Comparison of ENCODE assay signal across 8 cellular contexts in the genomic region with DNA sequence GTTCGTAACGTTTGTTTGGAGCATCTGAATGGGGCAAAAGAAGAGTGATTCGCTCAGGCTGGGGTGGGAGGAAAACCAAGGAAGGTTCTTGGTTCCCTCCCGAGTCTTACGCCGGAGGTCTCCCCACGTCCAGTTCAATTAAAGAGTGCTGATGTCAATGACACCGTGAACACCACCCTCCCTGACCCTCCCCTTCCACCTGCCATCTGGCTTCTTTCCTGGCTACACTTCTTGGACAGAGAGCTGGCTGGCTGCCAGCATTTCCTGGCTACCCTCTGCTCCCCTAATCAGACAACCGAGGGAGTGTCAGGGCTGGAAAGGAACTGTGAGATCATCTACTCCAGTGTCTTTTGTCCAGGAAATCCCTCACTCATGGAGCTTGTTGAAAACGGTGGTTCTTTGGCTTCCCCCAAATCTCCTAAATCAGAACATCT. TPM values are rescaled to one million over a fixed set of nuclear protein-coding genes. Genes with fewer than 3 reads are reported as not detected.
A peak's percentile ranks its signal among the peaks of the same experiment; 100 is the strongest.
DNase-seq lines count a peak whose midpoint lies in the region; ATAC-seq and TF ChIP-seq lines count a peak whose summit lies in the region.

No MANE protein-coding gene starts in this region.

- H3K27me3 Mint-ChIP-seq in nephron (ENCODE audit: low read depth), result peaks cover 23% of the 10 kb centered on the region
- peaks cover 5% of the 10 kb centered on the region for H3K27me3 Mint-ChIP-seq in activated T-helper 1 cell treated with anti-CD3 and anti-CD28 coated beads, Interleukin-12 subunit alpha, Interleukin-12 subunit beta, Interleukin-2, Interleukin-4 antibody, amounts not matched to agents 30 ng/mL and 10 ng/mL and 1 ng/mL, durations not matched to agents 14 hours and 24 hours and 36 hours (ENCODE audit: insufficient read depth)

- peak overlapping the region; percentile 55 to 80 (median 77) for H3K4me3 Mint-ChIP-seq in nephron
- no peak overlapping the region for H3K4me3 Mint-ChIP-seq in activated T-helper 1 cell treated with anti-CD3 and anti-CD28 coated beads, Interleukin-12 subunit alpha, Interleukin-12 subunit beta, Interleukin-2, Interleukin-4 antibody, amounts not matched to agents 30 ng/mL and 10 ng/mL and 1 ng/mL, durations not matched to agents 14 hours and 24 hours and 36 hours

- no peaks in the 10 kb centered on the region for H3K9me3 ChIP-seq in duodenal mucosa (ENCODE audit: control insufficient read depth in 1 of 2, low read length in 2 of 2)

- peaks cover 10% of the 10 kb centered on the region for H3K4me1 Mint-ChIP-seq in nephron
- H3K4me1 Mint-ChIP-seq in activated T-helper 1 cell treated with anti-CD3 and anti-CD28 coated beads, Interleukin-12 subunit alpha, Interleukin-12 subunit beta, Interleukin-2, Interleukin-4 antibody, amounts not matched to agents 30 ng/mL and 10 ng/mL and 1 ng/mL, durations not matched to agents 14 hours and 24 hours and 36 hours (ENCODE audit: low read depth), result no peaks in the 10 kb centered on the region

- DNase-seq in COR-L47 (lab: John Stamatoyannopoulos, UW) (peak; percentile 63), NCI-H2171 (lab: John Stamatoyannopoulos, UW) (peak; percentile 62), SW 1271 (lab: John Stamatoyannopoulos, UW) (no peak)
- DNase-seq in activated CD4-positive, alpha-beta T cell treated with anti-CD3 and anti-CD28 coated beads, Interleukin-2, amount 50 U/mL, for 4 hours, result no peak
- no peak for DNase-seq in activated T-helper 1 cell treated with anti-CD3 and anti-CD28 coated beads, Interleukin-12 subunit alpha, Interleukin-12 subunit beta, Interleukin-2, Interleukin-4 antibody, amounts not matched to agents 30 ng/mL and 10 ng/mL and 1 ng/mL, durations not matched to agents 14 hours and 24 hours and 36 hours (ENCODE audit: low spot score)

- H3K27ac ChIP-seq in duodenal mucosa (ENCODE audit: low read depth, low read length), result no peak overlapping the region

- H3K9ac ChIP-seq in duodenal mucosa (ENCODE audit: low read depth in 1 of 2, low read length in 2 of 2), result no peak overlapping the region

- H3K27me3 ChIP-seq in duodenal mucosa (ENCODE audit: control insufficient read depth in 1 of 2, insufficient read depth in 2 of 2, low read length in 2 of 2), result no peaks in the 10 kb centered on the region

- H3K9me3 Mint-ChIP-seq in nephron, result peaks cover 3% of the 10 kb centered on the region
- H3K9me3 Mint-ChIP-seq in activated T-helper 1 cell treated with anti-CD3 and anti-CD28 coated beads, Interleukin-12 subunit alpha, Interleukin-12 subunit beta, Interleukin-2, Interleukin-4 antibody, amounts not matched to agents 30 ng/mL and 10 ng/mL and 1 ng/mL, durations not matched to agents 14 hours and 24 hours and 36 hours, result no peaks in the 10 kb centered on the region

- peaks cover 7 to 8% of the 10 kb centered on the region in 2 donors for H3K4me1 ChIP-seq in duodenal mucosa (ENCODE audit: control insufficient read depth in 1 of 2, insufficient read depth in 2 of 2, low read length in 2 of 2)

- peak overlapping the region; percentile 53 to 58 for H3K4me3 ChIP-seq in duodenal mucosa (ENCODE audit: low read depth in 1 of 2, low read length in 2 of 2)

- no peaks in the 10 kb centered on the region for H3K36me3 Mint-ChIP-seq in nephron (ENCODE audit: low read depth)
- H3K36me3 Mint-ChIP-seq in activated T-helper 1 cell treated with anti-CD3 and anti-CD28 coated beads, Interleukin-12 subunit alpha, Interleukin-12 subunit beta, Interleukin-2, Interleukin-4 antibody, amounts not matched to agents 30 ng/mL and 10 ng/mL and 1 ng/mL, durations not matched to agents 14 hours and 24 hours and 36 hours (ENCODE audit: low read depth), result no peaks in the 10 kb centered on the region

- TF ChIP-seq CTCF in nephron (IDR thresholded peaks at IDR 0.05; ENCODE audit: unreplicated experiment in 3 of 3), result peak in 1 of 3 experiments; percentile 21

- no peaks in the 10 kb centered on the region for H3K36me3 ChIP-seq in duodenal mucosa (ENCODE audit: control insufficient read depth in 1 of 2, insufficient read depth in 2 of 2, low read length in 2 of 2)

- H3K27ac Mint-ChIP-seq in nephron, result peak overlapping the region; percentile 25 to 50 (median 47)
- no peak overlapping the region for H3K27ac Mint-ChIP-seq in activated T-helper 1 cell treated with anti-CD3 and anti-CD28 coated beads, Interleukin-12 subunit alpha, Interleukin-12 subunit beta, Interleukin-2, Interleukin-4 antibody, amounts not matched to agents 30 ng/mL and 10 ng/mL and 1 ng/mL, durations not matched to agents 14 hours and 24 hours and 36 hours

- ATAC-seq in HG03342 (IDR thresholded peaks at IDR 0.05; ENCODE audit: unreplicated experiment), result no peak

- intact Hi-C loops in activated T-helper 1 cell treated with anti-CD3 and anti-CD28 coated beads, Interleukin-12 subunit alpha, Interleukin-12 subunit beta, Interleukin-2, Interleukin-4 antibody, amounts not matched to agents 30 ng/mL and 10 ng/mL and 1 ng/mL, durations not matched to agents 14 hours and 24 hours and 36 hours (cut with micrococcal nuclease), result no loop called here

RNA-seq across cellular contexts. Expression of a gene that starts 24.1 kb away (rescaled TPM):
- total RNA-seq in activated T-helper 1 cell treated with anti-CD3 and anti-CD28 coated beads, Interleukin-12 subunit alpha, Interleukin-12 subunit beta, Interleukin-2, Interleukin-4 antibody, amounts not matched to agents 30 ng/mL and 10 ng/mL and 1 ng/mL, durations not matched to agents 14 hours and 24 hours and 36 hours, result not detected in 2 replicates

RNA-seq across cellular contexts. Expression of a gene that starts 46.0 kb away (rescaled TPM):
- 53.0 and 55.7 TPM in 2 replicates for total RNA-seq in activated T-helper 1 cell treated with anti-CD3 and anti-CD28 coated beads, Interleukin-12 subunit alpha, Interleukin-12 subunit beta, Interleukin-2, Interleukin-4 antibody, amounts not matched to agents 30 ng/mL and 10 ng/mL and 1 ng/mL, durations not matched to agents 14 hours and 24 hours and 36 hours

RNA-seq across cellular contexts. Expression of a gene that starts 58.7 kb away (rescaled TPM):
- not detected in 2 replicates for total RNA-seq in activated T-helper 1 cell treated with anti-CD3 and anti-CD28 coated beads, Interleukin-12 subunit alpha, Interleukin-12 subunit beta, Interleukin-2, Interleukin-4 antibody, amounts not matched to agents 30 ng/mL and 10 ng/mL and 1 ng/mL, durations not matched to agents 14 hours and 24 hours and 36 hours

Comparison
In these comparisons a context has a peak if more than half of its experiments do, and no peak if none do; other contexts are left out.
1. DNase-seq: peak in COR-L47 (single experiment) and NCI-H2171 (single experiment); none in SW 1271 (0 of 2), activated CD4-positive, alpha-beta T cell treated with anti-CD3 and anti-CD28 coated beads, Interleukin-2, amount 50 U/mL, for 4 hours (0 of 2) and activated T-helper 1 cell treated with anti-CD3 and anti-CD28 coated beads, Interleukin-12 subunit alpha, Interleukin-12 subunit beta, Interleukin-2, Interleukin-4 antibody, amounts not matched to agents 30 ng/mL and 10 ng/mL and 1 ng/mL, durations not matched to agents 14 hours and 24 hours and 36 hours (single experiment).